25 cellular contexts compared by ENCODE assay signal in genomic region chr3:13812039-13812438, GRCh38.
DNase-seq lines count a peak whose midpoint lies in the region; ATAC-seq, FAIRE-seq and TF ChIP-seq lines count a peak whose summit lies in the region.
"Had no signal": no experiment of that assay in that cellular context is flagged by ENCODE, and none has a peak within 500 bp of the region (broad histone marks: within the 10 kb centered on the region; RNA-seq: fewer than 3 reads in every experiment).

No MANE protein-coding gene starts in this region.

- peak overlapping the region; percentile 85 for H2BK12ac ChIP-seq in neuronal stem cell (ENCODE audit: low read length)

- H2BK15ac ChIP-seq in neuronal stem cell (ENCODE audit: low read length): no peak overlapping the region

- FAIRE-seq in HepG2 (lab: Jason Lieb, UNC): no peak
- FAIRE-seq: islet of Langerhans had no signal

- no peak for ATAC-seq in HepG2
- ATAC-seq in HG02981 (IDR thresholded peaks at IDR 0.05; ENCODE audit: unreplicated experiment): no peak
- ATAC-seq: activated CD4-positive, CD25-positive, alpha-beta regulatory T cell treated with anti-CD3 and anti-CD28 coated beads, Interleukin-2, amount 50 U/mL, for 24 hours; body of pancreas; HCT116; stimulated activated naive B cell treated with anti-CD40 and anti-IgM and Interleukin-4, amounts not matched to agents 10 μg/mL and 1 μg/mL and 100 μg/mL, for 72 hours; upper lobe of right lung had no signal

- TF ChIP-seq EP300 in HepG2 (IDR thresholded peaks at IDR 0.05; ENCODE audit: low read depth in 2 of 2, low read length in 2 of 2): no peak
- TF ChIP-seq EP300 in HepG2 (CRISPR knock-in tag; IDR thresholded peaks at IDR 0.05; ENCODE audit: borderline replicate concordance): no peak

- H2AK5ac ChIP-seq in neuronal stem cell (ENCODE audit: low read depth, low read length): peak overlapping the region; percentile 65

- H3K27ac ChIP-seq in ectodermal cell (ENCODE audit: insufficient read depth, low read depth, low read length, poor library complexity, severe bottlenecking): peak overlapping the region; percentile 88
- H3K27ac ChIP-seq in neuronal stem cell (replicated peaks; ENCODE audit: low read length): peak overlapping the region; percentile 50
- no peak overlapping the region for H3K27ac ChIP-seq in prostate gland
- H3K27ac ChIP-seq in HepG2 (ENCODE audit: extremely low read length, insufficient read depth, low read length): no peak overlapping the region
- H3K27ac ChIP-seq: body of pancreas, upper lobe of right lung had no signal

- peak overlapping the region; percentile 19 for H4K8ac ChIP-seq in neuronal stem cell (ENCODE audit: low read depth, low read length)

- no TSS peak for BruUV-seq in HepG2 (replicated peaks; lab: Mats Ljungman, UMichigan)

- H3K9ac ChIP-seq in neuronal stem cell (ENCODE audit: low read depth, low read length, poor library complexity): peak overlapping the region; percentile 8
- H3K9ac ChIP-seq in HepG2 (ENCODE audit: insufficient read depth, low read depth, low read length): no peak overlapping the region

- H4K20me1 ChIP-seq in HepG2 (ENCODE audit: insufficient read depth, low read length): no peaks in the 10 kb centered on the region

- H3K4me1 ChIP-seq in ectodermal cell (ENCODE audit: control insufficient read depth, insufficient read depth, low read length) (peaks cover 14% of the 10 kb centered on the region), neuronal stem cell (ENCODE audit: control insufficient read depth in 2 of 2, insufficient read depth in 1 of 2, low read depth in 1 of 2, low read length in 2 of 2) (peaks cover 13 to 20% of the 10 kb centered on the region in 2 donors), prostate gland (replicated peaks) (no peaks in the 10 kb centered on the region), HepG2 (ENCODE audit: insufficient read depth, low read length) (no peaks in the 10 kb centered on the region)
- H3K4me1 ChIP-seq: body of pancreas, upper lobe of right lung had no signal

- peak overlapping the region; percentile 91 for H3K18ac ChIP-seq in neuronal stem cell (ENCODE audit: low read length)

- no peak overlapping the region for H3K4me2 ChIP-seq in neuronal stem cell (ENCODE audit: insufficient read depth, low read length, poor library complexity, severe bottlenecking)
- H3K4me2 ChIP-seq in HepG2 (ENCODE audit: low read depth, low read length): no peak overlapping the region

- DNase-seq in NCI-H748 (lab: John Stamatoyannopoulos, UW; ENCODE audit: unreplicated experiment): peak; percentile 29
- DNase-seq in NCI-H748 treated with DMSO at 0.1 percent for 48 hours (lab: John Stamatoyannopoulos, UW): no peak
- DNase-seq in neuronal stem cell (ENCODE audit: low spot score): peak; percentile 54
- no peak for DNase-seq in SKM-1 treated with dmso at 0.1 percent for 144 hours (lab: John Stamatoyannopoulos, UW; ENCODE audit: unreplicated experiment)
- no peak for DNase-seq in prostate gland (ENCODE audit: low spot score)
- DNase-seq in HepG2 (ENCODE audit: low spot score): no peak
- DNase-seq: 8988T; activated CD4-positive, alpha-beta T cell treated with anti-CD3 and anti-CD28 coated beads, Interleukin-2, amount 50 U/mL, for 4 hours; activated naive CD4-positive, alpha-beta T cell treated with Interleukin-2 at 50 U/mL for 16 hours; body of pancreas; DMS79; GF-D8; KBM-7; NCI-H2029; NCI-H524; NK-92 treated with Interleukin-12 subunit alpha and Interleukin-12 subunit beta, amount 100 ng/mL, for 24 hours; PC-3; SHP77; stimulated activated naive B cell treated with anti-CD40 and anti-IgM and Interleukin-4, amounts not matched to agents 10 μg/mL and 1 μg/mL and 100 μg/mL, for 72 hours; upper lobe of right lung had no signal

- no peak for TF ChIP-seq RAD21 in HepG2 (CRISPR knock-in tag; IDR thresholded peaks at IDR 0.05)

- TF ChIP-seq CTCF in prostate gland (IDR thresholded peaks at IDR 0.05) (no peak), HepG2 (CRISPR knock-in tag; IDR thresholded peaks at IDR 0.05) (no peak)

- no peak for TF ChIP-seq POLR2A in prostate gland (IDR thresholded peaks at IDR 0.05)
- no peak for TF ChIP-seq POLR2A in HepG2 (IDR thresholded peaks at IDR 0.05; ENCODE audit: insufficient read depth in 1 of 2, low read depth in 2 of 2, low read length in 2 of 2)

- in situ Hi-C loops in HepG2 (cut with HindIII; ENCODE audit: extremely low pct_ligation_motif_present, low pct_unique_long_range_greater_than_20kb): no loop called here

- WGBS in ectodermal cell, 2 experiments: 15 to 27% methylated on average over 10 of the region's 10 CpGs
- WGBS in neuronal stem cell (ENCODE audit: extremely low coverage in 2 of 2, insufficient read length in 2 of 2, insufficient replicate concordance in 1 of 2), 2 donors: no CpG with 5 or more reads among the region's 10 CpGs
- WGBS in prostate gland: 56% methylated on average over 10 of the region's 10 CpGs
- 15% methylated on average over 4 of the region's 10 CpGs for WGBS in HepG2 (ENCODE audit: low lambda C conversion rate)

- H3K4ac ChIP-seq in neuronal stem cell (ENCODE audit: low read length): no peak overlapping the region

- H3K27me3 ChIP-seq in ectodermal cell (ENCODE audit: control insufficient read depth, insufficient read depth, low read length, poor library complexity, severe bottlenecking) (no peaks in the 10 kb centered on the region), neuronal stem cell (ENCODE audit: control insufficient read depth in 3 of 3, insufficient read depth in 3 of 3, low read depth in 1 of 3, low read length in 3 of 3) (no peaks in the 10 kb centered on the region), prostate gland (replicated peaks; ENCODE audit: insufficient read depth) (no peaks in the 10 kb centered on the region), HepG2 (ENCODE audit: control insufficient read depth in 1 of 2, insufficient read depth in 2 of 2, low read length in 2 of 2) (peaks cover 2 to 7% of the 10 kb centered on the region in 2 experiments; a peak in 2 of 5 replicates)
- H3K27me3 ChIP-seq: body of pancreas, upper lobe of right lung had no signal

- H3K23ac ChIP-seq in neuronal stem cell (ENCODE audit: low read depth, low read length, poor library complexity): no peak overlapping the region

- H3K36me3 ChIP-seq in ectodermal cell (ENCODE audit: control insufficient read depth, insufficient read depth, low read length) (no peaks in the 10 kb centered on the region), neuronal stem cell (replicated peaks in 1 of 2; ENCODE audit: control insufficient read depth in 2 of 2, insufficient read depth in 2 of 2, low read length in 2 of 2) (peaks cover 0 to 1% of the 10 kb centered on the region in 2 donors), prostate gland (no peaks in the 10 kb centered on the region), HepG2 (replicated peaks in 1 of 2; ENCODE audit: control insufficient read depth in 1 of 2, insufficient read depth in 2 of 2, low read length in 2 of 2) (no peaks in the 10 kb centered on the region)
- H3K36me3 ChIP-seq: upper lobe of right lung had no signal

- H4K91ac ChIP-seq in neuronal stem cell (ENCODE audit: low read depth, low read length, poor library complexity): no peak overlapping the region

- peak overlapping the region; percentile 33 for H2BK5ac ChIP-seq in neuronal stem cell (ENCODE audit: low read length)

- peaks cover 8% of the 10 kb centered on the region for H3K9me3 ChIP-seq in ectodermal cell (ENCODE audit: control insufficient read depth, low read length)
- peaks cover 35 to 45% of the 10 kb centered on the region in 2 donors for H3K9me3 ChIP-seq in neuronal stem cell (replicated peaks in 1 of 2; ENCODE audit: control insufficient read depth in 2 of 2, insufficient read depth in 1 of 2, low read depth in 1 of 2, low read length in 2 of 2)
- H3K9me3 ChIP-seq in prostate gland: no peaks in the 10 kb centered on the region
- no peaks in the 10 kb centered on the region for H3K9me3 ChIP-seq in HepG2 (ENCODE audit: low read length)

- POLR2A ChIA-PET in HepG2 (lab: Yijun Ruan, JAX): no interaction called here

- peaks cover 3% of the 10 kb centered on the region for H3K79me1 ChIP-seq in neuronal stem cell (ENCODE audit: low read depth, low read length)

- CTCF ChIA-PET in HepG2 (lab: Yijun Ruan, JAX; ENCODE audit: low intra/inter-chr PET ratio, low total read pairs): no interaction called here

- intact Hi-C loops in prostate gland (cut with DNase I) (no loop called here), HepG2 (cut with micrococcal nuclease; ENCODE audit: unreplicated experiment) (no loop called here)

- H3K4me3 ChIP-seq in ectodermal cell (ENCODE audit: insufficient read depth, low read depth, low read length) (no peak overlapping the region), neuronal stem cell (ENCODE audit: low read length in 2 of 2) (no peak overlapping the region), prostate gland (no peak overlapping the region), HepG2 (replicated peaks in 1 of 3; ENCODE audit: insufficient read depth in 1 of 3, low read depth in 2 of 3, low read length in 3 of 3) (no peak overlapping the region)
- H3K4me3 ChIP-seq: body of pancreas, upper lobe of right lung had no signal

- H3K79me2 ChIP-seq in HepG2 (ENCODE audit: insufficient read depth, low read length): no peaks in the 10 kb centered on the region

- peak overlapping the region; percentile 21 for H3K14ac ChIP-seq in neuronal stem cell (ENCODE audit: low read length)

- H2BK120ac ChIP-seq in neuronal stem cell (ENCODE audit: low read depth, low read length): peak overlapping the region; percentile 25

- peak overlapping the region; percentile 73 for H2AFZ ChIP-seq in neuronal stem cell (ENCODE audit: low read length)
- no peak overlapping the region for H2AFZ ChIP-seq in HepG2 (ENCODE audit: low read length)

TF ChIP-seq in HepG2, 621 proteins besides CTCF, POLR2A, EP300 and RAD21 (continues in another document):
- TF ChIP-seq SNAPC5 (CRISPR knock-in tag; IDR thresholded peaks at IDR 0.05; ENCODE audit: borderline replicate concordance): no peak
- no peak for TF ChIP-seq KMT2A (CRISPR knock-in tag; IDR thresholded peaks at IDR 0.05)
- TF ChIP-seq E2F1 (CRISPR knock-in tag; IDR thresholded peaks at IDR 0.05): no peak

Comparison
In these comparisons a context has a peak if more than half of its experiments do, and no peak if none do; other contexts are left out.
1. DNase-seq: peak in NCI-H748 (single experiment) and neuronal stem cell (single experiment); none in NCI-H748 treated with DMSO at 0.1 percent for 48 hours (single experiment), SKM-1 treated with dmso at 0.1 percent for 144 hours (single experiment), prostate gland (single experiment) and HepG2 (single experiment).
2. H3K27ac ChIP-seq: peak in ectodermal cell (single experiment) and neuronal stem cell (single experiment); none in prostate gland (0 of 2) and HepG2 (single experiment).